ENCODE assay signal across 2 cellular contexts in genomic region chr2:25089605-25090424, GRCh38.
TF ChIP-seq lines count a peak whose summit lies in the region.

No MANE protein-coding gene starts in this region.

TF ChIP-seq in GM23338, 12 proteins besides CTCF, POLR2A, EP300 and RAD21:
- TF ChIP-seq NANOG (IDR thresholded peaks at IDR 0.05; ENCODE audit: borderline replicate concordance) (peak; percentile 92), EZH2phosphoT487 (IDR thresholded peaks at IDR 0.05; ENCODE audit: unreplicated experiment) (no peak)
TF ChIP-seq in GM23338: peak in this region for 1.

TF ChIP-seq in H1, 55 proteins besides CTCF, POLR2A, EP300 and RAD21:
- TF ChIP-seq SP1 (IDR thresholded peaks at IDR 0.05; ENCODE audit: low read depth, low read length), result 0 out of 2 replicates have a peak, but pooled peaks have one; percentile 32
- no peak for TF ChIP-seq KDM4A (IDR thresholded peaks at IDR 0.05; ENCODE audit: low read depth, low read length, severe bottlenecking)
- no peak for TF ChIP-seq CBX8 (IDR thresholded peaks at IDR 0.05; ENCODE audit: borderline replicate concordance, low read depth, low read length)
- peak; percentile 70 for TF ChIP-seq NANOG (IDR thresholded peaks at IDR 0.05; ENCODE audit: insufficient read depth, low read depth, low read length, poor library complexity, severe bottlenecking)
- TF ChIP-seq, protein P1, sequence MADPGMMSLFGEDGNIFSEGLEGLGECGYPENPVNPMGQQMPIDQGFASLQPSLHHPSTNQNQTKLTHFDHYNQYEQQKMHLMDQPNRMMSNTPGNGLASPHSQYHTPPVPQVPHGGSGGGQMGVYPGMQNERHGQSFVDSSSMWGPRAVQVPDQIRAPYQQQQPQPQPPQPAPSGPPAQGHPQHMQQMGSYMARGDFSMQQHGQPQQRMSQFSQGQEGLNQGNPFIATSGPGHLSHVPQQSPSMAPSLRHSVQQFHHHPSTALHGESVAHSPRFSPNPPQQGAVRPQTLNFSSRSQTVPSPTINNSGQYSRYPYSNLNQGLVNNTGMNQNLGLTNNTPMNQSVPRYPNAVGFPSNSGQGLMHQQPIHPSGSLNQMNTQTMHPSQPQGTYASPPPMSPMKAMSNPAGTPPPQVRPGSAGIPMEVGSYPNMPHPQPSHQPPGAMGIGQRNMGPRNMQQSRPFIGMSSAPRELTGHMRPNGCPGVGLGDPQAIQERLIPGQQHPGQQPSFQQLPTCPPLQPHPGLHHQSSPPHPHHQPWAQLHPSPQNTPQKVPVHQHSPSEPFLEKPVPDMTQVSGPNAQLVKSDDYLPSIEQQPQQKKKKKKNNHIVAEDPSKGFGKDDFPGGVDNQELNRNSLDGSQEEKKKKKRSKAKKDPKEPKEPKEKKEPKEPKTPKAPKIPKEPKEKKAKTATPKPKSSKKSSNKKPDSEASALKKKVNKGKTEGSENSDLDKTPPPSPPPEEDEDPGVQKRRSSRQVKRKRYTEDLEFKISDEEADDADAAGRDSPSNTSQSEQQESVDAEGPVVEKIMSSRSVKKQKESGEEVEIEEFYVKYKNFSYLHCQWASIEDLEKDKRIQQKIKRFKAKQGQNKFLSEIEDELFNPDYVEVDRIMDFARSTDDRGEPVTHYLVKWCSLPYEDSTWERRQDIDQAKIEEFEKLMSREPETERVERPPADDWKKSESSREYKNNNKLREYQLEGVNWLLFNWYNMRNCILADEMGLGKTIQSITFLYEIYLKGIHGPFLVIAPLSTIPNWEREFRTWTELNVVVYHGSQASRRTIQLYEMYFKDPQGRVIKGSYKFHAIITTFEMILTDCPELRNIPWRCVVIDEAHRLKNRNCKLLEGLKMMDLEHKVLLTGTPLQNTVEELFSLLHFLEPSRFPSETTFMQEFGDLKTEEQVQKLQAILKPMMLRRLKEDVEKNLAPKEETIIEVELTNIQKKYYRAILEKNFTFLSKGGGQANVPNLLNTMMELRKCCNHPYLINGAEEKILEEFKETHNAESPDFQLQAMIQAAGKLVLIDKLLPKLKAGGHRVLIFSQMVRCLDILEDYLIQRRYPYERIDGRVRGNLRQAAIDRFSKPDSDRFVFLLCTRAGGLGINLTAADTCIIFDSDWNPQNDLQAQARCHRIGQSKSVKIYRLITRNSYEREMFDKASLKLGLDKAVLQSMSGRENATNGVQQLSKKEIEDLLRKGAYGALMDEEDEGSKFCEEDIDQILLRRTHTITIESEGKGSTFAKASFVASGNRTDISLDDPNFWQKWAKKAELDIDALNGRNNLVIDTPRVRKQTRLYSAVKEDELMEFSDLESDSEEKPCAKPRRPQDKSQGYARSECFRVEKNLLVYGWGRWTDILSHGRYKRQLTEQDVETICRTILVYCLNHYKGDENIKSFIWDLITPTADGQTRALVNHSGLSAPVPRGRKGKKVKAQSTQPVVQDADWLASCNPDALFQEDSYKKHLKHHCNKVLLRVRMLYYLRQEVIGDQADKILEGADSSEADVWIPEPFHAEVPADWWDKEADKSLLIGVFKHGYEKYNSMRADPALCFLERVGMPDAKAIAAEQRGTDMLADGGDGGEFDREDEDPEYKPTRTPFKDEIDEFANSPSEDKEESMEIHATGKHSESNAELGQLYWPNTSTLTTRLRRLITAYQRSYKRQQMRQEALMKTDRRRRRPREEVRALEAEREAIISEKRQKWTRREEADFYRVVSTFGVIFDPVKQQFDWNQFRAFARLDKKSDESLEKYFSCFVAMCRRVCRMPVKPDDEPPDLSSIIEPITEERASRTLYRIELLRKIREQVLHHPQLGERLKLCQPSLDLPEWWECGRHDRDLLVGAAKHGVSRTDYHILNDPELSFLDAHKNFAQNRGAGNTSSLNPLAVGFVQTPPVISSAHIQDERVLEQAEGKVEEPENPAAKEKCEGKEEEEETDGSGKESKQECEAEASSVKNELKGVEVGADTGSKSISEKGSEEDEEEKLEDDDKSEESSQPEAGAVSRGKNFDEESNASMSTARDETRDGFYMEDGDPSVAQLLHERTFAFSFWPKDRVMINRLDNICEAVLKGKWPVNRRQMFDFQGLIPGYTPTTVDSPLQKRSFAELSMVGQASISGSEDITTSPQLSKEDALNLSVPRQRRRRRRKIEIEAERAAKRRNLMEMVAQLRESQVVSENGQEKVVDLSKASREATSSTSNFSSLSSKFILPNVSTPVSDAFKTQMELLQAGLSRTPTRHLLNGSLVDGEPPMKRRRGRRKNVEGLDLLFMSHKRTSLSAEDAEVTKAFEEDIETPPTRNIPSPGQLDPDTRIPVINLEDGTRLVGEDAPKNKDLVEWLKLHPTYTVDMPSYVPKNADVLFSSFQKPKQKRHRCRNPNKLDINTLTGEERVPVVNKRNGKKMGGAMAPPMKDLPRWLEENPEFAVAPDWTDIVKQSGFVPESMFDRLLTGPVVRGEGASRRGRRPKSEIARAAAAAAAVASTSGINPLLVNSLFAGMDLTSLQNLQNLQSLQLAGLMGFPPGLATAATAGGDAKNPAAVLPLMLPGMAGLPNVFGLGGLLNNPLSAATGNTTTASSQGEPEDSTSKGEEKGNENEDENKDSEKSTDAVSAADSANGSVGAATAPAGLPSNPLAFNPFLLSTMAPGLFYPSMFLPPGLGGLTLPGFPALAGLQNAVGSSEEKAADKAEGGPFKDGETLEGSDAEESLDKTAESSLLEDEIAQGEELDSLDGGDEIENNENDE (IDR thresholded peaks at IDR 0.05; ENCODE audit: insufficient replicate concordance, low read length), result peak; percentile 58
- TF ChIP-seq ASH2L (IDR thresholded peaks at IDR 0.05; ENCODE audit: low read length), result peak; percentile 19
